9 cellular contexts compared by ENCODE assay signal in the genomic region with DNA sequence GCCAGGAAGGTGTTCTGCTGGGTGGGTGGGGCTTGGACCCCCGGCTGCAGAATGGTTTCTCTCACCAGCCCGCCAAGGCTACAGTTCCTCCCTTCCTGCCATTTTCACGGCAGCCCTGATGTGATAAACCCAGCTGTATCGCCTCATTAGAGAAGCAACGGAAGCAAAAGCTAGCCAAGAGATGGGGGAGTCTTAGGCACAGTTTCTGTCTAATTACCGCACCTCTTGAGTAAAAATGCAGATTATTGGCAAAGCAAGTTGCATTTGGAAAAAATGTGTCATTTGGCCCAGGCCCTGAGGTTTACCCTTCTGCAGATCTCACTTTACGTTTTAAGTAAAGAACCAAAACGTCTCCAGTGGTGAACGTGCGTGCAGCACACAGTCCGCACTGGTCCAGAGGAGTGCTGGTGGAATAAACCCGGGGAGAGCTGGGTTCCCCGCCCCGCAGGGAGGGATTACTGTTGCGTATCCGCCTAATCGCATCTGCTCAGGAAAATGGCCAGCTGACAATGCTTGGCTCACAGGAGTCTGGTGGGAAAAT.
A peak's percentile ranks its signal among the peaks of the same experiment; 100 is the strongest.
DNase-seq lines count a peak whose midpoint lies in the region; ATAC-seq and TF ChIP-seq lines count a peak whose summit lies in the region.
"Had no signal": no experiment of that assay in that cellular context is flagged by ENCODE, and none has a peak within 500 bp of the region (broad histone marks: within the 10 kb centered on the region; RNA-seq: fewer than 3 reads in every experiment).

No MANE protein-coding gene starts in this region.

- no peak for TF ChIP-seq CTCF in chondrocyte (IDR thresholded peaks at IDR 0.05)

- H3K27me3 Mint-ChIP-seq in activated CD4-positive, alpha-beta T cell treated with anti-CD3 and anti-CD28 coated beads for 36 hours, result no peaks in the 10 kb centered on the region
- H3K27me3 Mint-ChIP-seq in chondrocyte (ENCODE audit: low read depth), result no peaks in the 10 kb centered on the region

- H3K27ac Mint-ChIP-seq in activated CD4-positive, alpha-beta T cell treated with anti-CD3 and anti-CD28 coated beads for 36 hours, result no peak overlapping the region
- H3K27ac Mint-ChIP-seq in chondrocyte (ENCODE audit: unreplicated experiment), result no peak overlapping the region

- no peak overlapping the region for H3K4me3 Mint-ChIP-seq in activated CD4-positive, alpha-beta T cell treated with anti-CD3 and anti-CD28 coated beads for 36 hours
- no peak overlapping the region for H3K4me3 Mint-ChIP-seq in chondrocyte (ENCODE audit: unreplicated experiment)

- peak; percentile 29 for DNase-seq in activated CD4-positive, alpha-beta T cell treated with anti-CD3 and anti-CD28 coated beads for 36 hours
- DNase-seq in activated CD4-positive, alpha-beta T cell treated with anti-CD3 and anti-CD28 coated beads, Interleukin-2, amount 50 U/mL, for 1 hour, result no peak
- DNase-seq in anterior cingulate cortex (lab: John Stamatoyannopoulos, UW) (peak in 44 of 58 donors; percentile 19 to 80 (median 52)), superior temporal gyrus (ENCODE audit: extremely low spot score) (peak; percentile 90), chondrocyte (ENCODE audit: low spot score) (no peak)
- DNase-seq: activated effector memory CD4-positive, alpha-beta T cell treated with Interleukin-2 at 50 U/mL for 16 hours had no signal

- CTCF ChIA-PET in activated CD4-positive, alpha-beta T cell treated with anti-CD3 and anti-CD28 coated beads for 36 hours (lab: Charles Lee), result interaction anchor here (1.5 kb wide), 1 partner anchor 10 kb away, joined by 8 read pairs; no protein-coding TSS in a partner anchor

- H3K9me3 Mint-ChIP-seq in activated CD4-positive, alpha-beta T cell treated with anti-CD3 and anti-CD28 coated beads for 36 hours (ENCODE audit: low read depth), result no peaks in the 10 kb centered on the region
- no peaks in the 10 kb centered on the region for H3K9me3 Mint-ChIP-seq in chondrocyte (ENCODE audit: low read depth)

- H3K4me1 Mint-ChIP-seq in activated CD4-positive, alpha-beta T cell treated with anti-CD3 and anti-CD28 coated beads for 36 hours, result peaks cover 29% of the 10 kb centered on the region
- H3K4me1 Mint-ChIP-seq in chondrocyte (ENCODE audit: low read depth), result peaks cover 52% of the 10 kb centered on the region

- peak; percentile 61 for ATAC-seq in activated CD4-positive, alpha-beta T cell treated with anti-CD3 and anti-CD28 coated beads for 36 hours
- ATAC-seq in HG03460 (IDR thresholded peaks at IDR 0.05; ENCODE audit: unreplicated experiment) (no peak), HG02571 (IDR thresholded peaks at IDR 0.05; ENCODE audit: unreplicated experiment) (no peak)

- intact Hi-C loops in activated CD4-positive, alpha-beta T cell treated with anti-CD3 and anti-CD28 coated beads for 36 hours (cut with DNase I, micrococcal nuclease), result no loop called here

- H3K27ac ChIP-seq in layer of hippocampus (ENCODE audit: low read depth, low read length), result peak overlapping the region; percentile 54

- H3K36me3 Mint-ChIP-seq in activated CD4-positive, alpha-beta T cell treated with anti-CD3 and anti-CD28 coated beads for 36 hours (ENCODE audit: low read depth), result peaks cover 27% of the 10 kb centered on the region
- H3K36me3 Mint-ChIP-seq in chondrocyte (ENCODE audit: low read depth), result peaks cover 14% of the 10 kb centered on the region

- no peaks in the 10 kb centered on the region for H3K27me3 ChIP-seq in layer of hippocampus (ENCODE audit: control insufficient read depth, insufficient read depth, low read length)

- POLR2A ChIA-PET in activated CD4-positive, alpha-beta T cell treated with anti-CD3 and anti-CD28 coated beads for 36 hours (lab: Charles Lee), result no interaction called here

Comparison
In these comparisons a context has a peak if more than half of its experiments do, and no peak if none do; other contexts are left out.
1. DNase-seq: peak in activated CD4-positive, alpha-beta T cell treated with anti-CD3 and anti-CD28 coated beads for 36 hours (single experiment), anterior cingulate cortex (44 of 58) and superior temporal gyrus (single experiment); none in activated CD4-positive, alpha-beta T cell treated with anti-CD3 and anti-CD28 coated beads, Interleukin-2, amount 50 U/mL, for 1 hour (single experiment) and chondrocyte (single experiment).